29 cellular contexts compared by ENCODE assay signal in genomic region chr22:30674482-30674881, GRCh38.
"Had no signal": no experiment of that assay in that cellular context is flagged by ENCODE, and none has a peak within 500 bp of the region (broad histone marks: within the 10 kb centered on the region; RNA-seq: fewer than 3 reads in every experiment).

No MANE protein-coding gene starts in this region.

- H3K27ac ChIP-seq: colonic mucosa, coronary artery, epithelial cell of prostate, esophagus muscularis mucosa, esophagus squamous epithelium, foreskin keratinocyte, gastrocnemius medialis, gastroesophageal sphincter, heart left ventricle, heart right ventricle had no signal

- H3K9me3 Mint-ChIP-seq: dendritic cell treated with granulocyte-macrophage colony-stimulating factor and Interleukin-4, amounts not matched to agents 40 ng/mL and 50 ng/mL, for 4 days; effector memory CD8-positive, alpha-beta T cell; endodermal cell had no signal

- H3K4me1 ChIP-seq: colonic mucosa, esophagus muscularis mucosa, foreskin keratinocyte, gastroesophageal sphincter, heart left ventricle, heart right ventricle had no signal

- H3K4me3 ChIP-seq: colonic mucosa, coronary artery, dorsolateral prefrontal cortex, esophagus muscularis mucosa, esophagus squamous epithelium, gastrocnemius medialis, gastroesophageal sphincter, heart left ventricle, heart right ventricle had no signal

- DNase-seq: colonic mucosa; cortex of kidney; dermis blood vessel endothelial cell; dorsolateral prefrontal cortex; effector CD4-positive, alpha-beta T cell; effector CD8-positive, alpha-beta T cell; effector memory CD4-positive, alpha-beta T cell; effector memory CD8-positive, alpha-beta T cell; endodermal cell; erythroblast; esophagus squamous epithelium; foreskin fibroblast; foreskin keratinocyte; foreskin melanocyte; gastrocnemius medialis; glutamatergic neuron; head of caudate nucleus; heart left ventricle; heart right ventricle had no signal

- H3K27me3 ChIP-seq: colonic mucosa, dorsolateral prefrontal cortex, gastrocnemius medialis had no signal

- H3K4me3 Mint-ChIP-seq: dendritic cell treated with granulocyte-macrophage colony-stimulating factor and Interleukin-4, amounts not matched to agents 40 ng/mL and 50 ng/mL, for 4 days; effector memory CD8-positive, alpha-beta T cell; endodermal cell had no signal

- FAIRE-seq: colon, endometrium, endothelial cell of umbilical vein, frontal cortex had no signal

- H3K9me3 ChIP-seq: colonic mucosa, esophagus muscularis mucosa, esophagus squamous epithelium, gastrocnemius medialis, gastroesophageal sphincter, heart left ventricle, heart right ventricle had no signal

- H3K36me3 ChIP-seq: colonic mucosa, esophagus muscularis mucosa, esophagus squamous epithelium, gastrocnemius medialis, gastroesophageal sphincter, heart left ventricle, heart right ventricle had no signal

- H3K27ac Mint-ChIP-seq: dendritic cell treated with granulocyte-macrophage colony-stimulating factor and Interleukin-4, amounts not matched to agents 40 ng/mL and 50 ng/mL, for 4 days; effector memory CD8-positive, alpha-beta T cell; endodermal cell had no signal

- ATAC-seq: effector memory CD8-positive, alpha-beta T cell; esophagus mucosa; foreskin keratinocyte; gastrocnemius medialis; gastroesophageal sphincter; heart left ventricle; heart right ventricle had no signal
